ENCODE assay signal across 9 cellular contexts in the genomic region with DNA sequence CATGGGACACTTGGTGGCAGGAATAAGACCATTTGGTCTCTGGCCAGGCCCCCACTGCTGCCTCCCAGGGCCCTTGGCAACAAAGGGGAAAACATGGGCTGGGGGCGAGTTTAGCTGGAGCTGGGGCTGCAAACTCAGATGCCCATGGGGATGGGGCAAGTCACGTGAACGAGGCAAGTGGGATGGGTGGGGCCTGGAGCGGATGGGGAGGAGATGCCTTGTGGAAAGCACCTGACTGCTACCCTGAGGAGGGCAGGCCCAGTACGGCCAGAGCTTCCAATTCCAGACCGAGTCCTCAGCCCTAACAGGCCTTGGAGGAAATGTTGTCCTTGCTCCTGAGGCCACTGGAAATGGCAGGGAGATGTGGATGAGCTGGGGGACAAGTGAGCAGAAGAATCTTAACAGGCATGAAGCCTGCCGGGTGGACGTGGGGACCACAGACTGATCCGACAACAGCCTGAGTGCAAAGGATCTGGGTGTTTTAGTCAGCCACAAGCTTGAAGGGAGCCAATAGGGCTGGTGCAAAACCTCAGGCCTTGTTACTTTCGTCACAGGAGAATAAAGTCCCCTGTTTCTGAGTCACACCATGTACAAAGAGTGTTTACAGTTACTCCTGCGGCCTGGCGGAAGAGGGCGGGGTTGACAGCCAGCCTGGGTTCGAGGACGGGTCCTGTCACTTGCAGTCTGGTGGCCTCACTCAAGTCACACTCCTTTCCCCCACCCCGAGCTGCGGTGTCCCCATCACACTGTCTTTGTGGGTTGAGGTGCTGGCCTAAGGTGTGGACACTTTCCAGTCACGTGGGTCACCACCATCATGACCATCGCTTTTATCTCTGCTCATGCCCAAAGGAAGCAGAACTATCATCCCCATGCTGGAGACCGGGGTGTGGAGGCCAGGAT. TPM values are rescaled to one million over a fixed set of nuclear protein-coding genes. Genes with fewer than 3 reads are reported as not detected.
DNase-seq lines count a peak whose midpoint lies in the region; ATAC-seq and TF ChIP-seq lines count a peak whose summit lies in the region.
"Had no signal": no experiment of that assay in that cellular context is flagged by ENCODE, and none has a peak within 500 bp of the region (broad histone marks: within the 10 kb centered on the region; RNA-seq: fewer than 3 reads in every experiment).

No MANE protein-coding gene starts in this region.

- POLR2A ChIA-PET in PC-3 (lab: Charles Lee; ENCODE audit: unreplicated experiment) (no interaction called here), Caco-2 (lab: Charles Lee) (no interaction called here)

- no peak overlapping the region for H3K4me2 ChIP-seq in PC-3 (ENCODE audit: low read length)

- H3K9me3 Mint-ChIP-seq in immature natural killer cell: peaks cover 0 to 5% (median 0%) of the 10 kb centered on the region in 6 donors
- H3K9me3 Mint-ChIP-seq in Caco-2 (ENCODE audit: unreplicated experiment): no peaks in the 10 kb centered on the region

- H3K27me3 Mint-ChIP-seq in immature natural killer cell (ENCODE audit: low read depth in 3 of 3): peaks cover 81 to 91% (median 82%) of the 10 kb centered on the region in 3 donors
- H3K27me3 Mint-ChIP-seq in Caco-2 (ENCODE audit: insufficient read depth, unreplicated experiment): no peaks in the 10 kb centered on the region

- TF ChIP-seq CTCF in PC-3 (conservative IDR thresholded peaks at IDR 0.05; ENCODE audit: low read depth, low read length) (no peak), Caco-2 (IDR thresholded peaks at IDR 0.05; ENCODE audit: insufficient read depth in 1 of 2, low read depth in 1 of 2, low read length in 1 of 2, severe bottlenecking in 1 of 2, unreplicated experiment in 1 of 2) (no peak)

- peaks cover 99 to 100% of the 10 kb centered on the region in 2 donors for H3K4me1 Mint-ChIP-seq in immature natural killer cell
- peaks cover 7% of the 10 kb centered on the region for H3K4me1 Mint-ChIP-seq in Caco-2 (ENCODE audit: low read depth, unreplicated experiment)

- no peak overlapping the region for H3K27ac ChIP-seq in PC-3 (ENCODE audit: low read length)
- H3K27ac ChIP-seq: VCaP had no signal

- H3K4me3 Mint-ChIP-seq in immature natural killer cell: peak overlapping the region; percentile 73 to 88 (median 82)
- H3K4me3 Mint-ChIP-seq in Caco-2 (ENCODE audit: unreplicated experiment): no peak overlapping the region

- DNase-seq in PC-3 (peak; percentile 32), immature natural killer cell (peak; percentile 99), NCI-H748 (lab: John Stamatoyannopoulos, UW; ENCODE audit: unreplicated experiment) (no peak), posterior vena cava (ENCODE audit: low spot score) (no peak), Caco-2 (no peak)
- DNase-seq in activated T-cell treated with anti-CD3 and anti-CD28 coated beads, Interleukin-2, amount 50 U/mL, for 1 hour: peak; percentile 75
- DNase-seq in stimulated activated naive CD4-positive, alpha-beta T cell treated with Interleukin-2 at 50 U/mL for 16 hours (lab: John Stamatoyannopoulos, UW): peak; percentile 71

- H3K9ac ChIP-seq in PC-3 (ENCODE audit: low read length): no peak overlapping the region

- H3K9me2 ChIP-seq in PC-3 (replicated peaks; ENCODE audit: low read length): no peaks in the 10 kb centered on the region

- CTCF ChIA-PET in PC-3 (lab: Charles Lee): interaction anchor here (0.6 kb wide), 1 partner anchor 190 kb away, joined by 3 read pairs; no protein-coding TSS in a partner anchor
- CTCF ChIA-PET in Caco-2 (lab: Charles Lee): no interaction called here

- H3K79me2 ChIP-seq in PC-3 (ENCODE audit: low read length): no peaks in the 10 kb centered on the region

- H3K4me1 ChIP-seq in PC-3 (ENCODE audit: insufficient read depth, low read length): no peaks in the 10 kb centered on the region
- H3K4me1 ChIP-seq in Caco-2: no peaks in the 10 kb centered on the region

- H3K4me3 ChIP-seq in PC-3 (ENCODE audit: low read length) (no peak overlapping the region), Caco-2 (ENCODE audit: low read depth, low read length) (no peak overlapping the region)

- intact Hi-C loops in PC-3 (cut with micrococcal nuclease): no loop called here
- intact Hi-C loops in posterior vena cava (cut with DNase I): loop anchor here in 1 of 2 donors (5.0 kb wide), 1 partner anchor 554 kb away; no protein-coding TSS in a partner anchor
- intact Hi-C loops in Caco-2 (cut with micrococcal nuclease; ENCODE audit: unreplicated experiment): no loop called here

- H3K36me3 Mint-ChIP-seq in immature natural killer cell (peaks cover 36 to 77% (median 42%) of the 10 kb centered on the region in 3 donors), Caco-2 (ENCODE audit: insufficient read depth, unreplicated experiment) (no peaks in the 10 kb centered on the region)

- ATAC-seq in PC-3 (peak; percentile 52; the same call in 1 of the 2 replicates), HG03469 (IDR thresholded peaks at IDR 0.05; ENCODE audit: unreplicated experiment) (no peak)

- H3K36me3 ChIP-seq in PC-3 (ENCODE audit: low read depth, low read length) (no peaks in the 10 kb centered on the region), Caco-2 (ENCODE audit: control insufficient read depth, insufficient read depth, low read length) (no peaks in the 10 kb centered on the region)

- H3K27me3 ChIP-seq in PC-3 (ENCODE audit: low read length): no peaks in the 10 kb centered on the region
- no peaks in the 10 kb centered on the region for H3K27me3 ChIP-seq in Caco-2 (replicated peaks; ENCODE audit: control insufficient read depth, insufficient read depth, low read length)

- H4K20me1 ChIP-seq in PC-3 (ENCODE audit: low read length): no peaks in the 10 kb centered on the region

- H3F3A ChIP-seq in PC-3 (ENCODE audit: low read length, unreplicated experiment): no peaks in the 10 kb centered on the region

- no peaks in the 10 kb centered on the region for H3K9me3 ChIP-seq in PC-3 (ENCODE audit: low read length)
- H3K9me3 ChIP-seq in Caco-2: no peaks in the 10 kb centered on the region

- no TSS peak for BruUV-seq in PC-3 (replicated peaks; lab: Mats Ljungman, UMichigan)
- no TSS peak for BruUV-seq in Caco-2 (replicated peaks; lab: Mats Ljungman, UMichigan)

- H3K27ac Mint-ChIP-seq in immature natural killer cell (peak overlapping the region; percentile 98 to 100 (median 100)), Caco-2 (ENCODE audit: unreplicated experiment) (no peak overlapping the region)

- no peak overlapping the region for H2AFZ ChIP-seq in PC-3 (ENCODE audit: low read length)

RNA-seq across cellular contexts. Expression of a gene that starts 19.1 kb away (rescaled TPM):
- total RNA-seq in PC-3 (2014; rRNA removed): 2.8 and 3.7 TPM in 2 replicates
- 100 to 1,000 TPM in 1 of 3 donors, 10 to 100 TPM in 2; 83.7 to 132 (median 93.2) TPM for polyA plus RNA-seq in immature natural killer cell
- 1 to 10 TPM; 5.0 to 8.9 TPM for total RNA-seq in posterior vena cava
- 1.1 and 1.6 TPM in 2 replicates for total RNA-seq in Caco-2 (2022)

Comparison
In these comparisons a context has a peak if more than half of its experiments do, and no peak if none do; other contexts are left out.
1. DNase-seq: peak in PC-3 (single experiment), activated T-cell treated with anti-CD3 and anti-CD28 coated beads, Interleukin-2, amount 50 U/mL, for 1 hour (single experiment), immature natural killer cell (3 of 3) and stimulated activated naive CD4-positive, alpha-beta T cell treated with Interleukin-2 at 50 U/mL for 16 hours (single experiment); none in NCI-H748 (single experiment), posterior vena cava (single experiment) and Caco-2 (0 of 2).